17 cellular contexts compared by ENCODE assay signal in genomic region chr14:104516906-104517305, GRCh38.
DNase-seq lines count a peak whose midpoint lies in the region; ATAC-seq and TF ChIP-seq lines count a peak whose summit lies in the region.
"Had no signal": no experiment of that assay in that cellular context is flagged by ENCODE, and none has a peak within 500 bp of the region (broad histone marks: within the 10 kb centered on the region; RNA-seq: fewer than 3 reads in every experiment).

No MANE protein-coding gene starts in this region.

- H3K27ac Mint-ChIP-seq in activated CD8-positive, alpha-beta T cell treated with anti-CD3 and anti-CD28 coated beads, Interleukin-2, amount 10 ng/mL, durations not matched to agents 7 days and 5 days: no peak overlapping the region
- H3K27ac Mint-ChIP-seq in activated CD8-positive, alpha-beta T cell treated with anti-CD3 and anti-CD28 coated beads for 36 hours: no peak overlapping the region
- H3K27ac Mint-ChIP-seq: B cell; CD4-positive, alpha-beta T cell; GM23338 had no signal

- no peak overlapping the region for H3K14ac ChIP-seq in trophoblast cell (ENCODE audit: low read length)

- H3K36me3 ChIP-seq in osteoblast (ENCODE audit: insufficient read depth, low read length) (no peaks in the 10 kb centered on the region), trophoblast cell (ENCODE audit: control insufficient read depth in 1 of 2, insufficient read depth in 2 of 2, low read length in 2 of 2) (no peaks in the 10 kb centered on the region)

- H2AFZ ChIP-seq in osteoblast (ENCODE audit: low read length) (no peak overlapping the region), trophoblast cell (ENCODE audit: insufficient read depth, low read length, poor library complexity) (no peak overlapping the region)
- H2AFZ ChIP-seq: GM23338 had no signal

- H3K9me3 ChIP-seq in osteoblast (ENCODE audit: low read depth, low read length) (no peaks in the 10 kb centered on the region), trophoblast cell (ENCODE audit: insufficient read depth, low read depth, low read length) (peaks cover 16% of the 10 kb centered on the region)

- H3K36me3 Mint-ChIP-seq in activated CD8-positive, alpha-beta T cell treated with anti-CD3 and anti-CD28 coated beads, Interleukin-2, amount 10 ng/mL, durations not matched to agents 7 days and 5 days (ENCODE audit: low read depth): no peaks in the 10 kb centered on the region
- no peaks in the 10 kb centered on the region for H3K36me3 Mint-ChIP-seq in activated CD8-positive, alpha-beta T cell treated with anti-CD3 and anti-CD28 coated beads for 36 hours (ENCODE audit: low read depth)

- no peak overlapping the region for H2BK5ac ChIP-seq in trophoblast cell (ENCODE audit: low read depth, low read length, poor library complexity)

- H2BK12ac ChIP-seq in trophoblast cell (ENCODE audit: low read length): no peak overlapping the region

- WGBS in trophoblast cell (ENCODE audit: extremely low coverage, insufficient coverage, insufficient read length): no CpG with 5 or more reads among the region's 8 CpGs

- intact Hi-C loops in activated CD8-positive, alpha-beta T cell treated with anti-CD3 and anti-CD28 coated beads for 36 hours (cut with micrococcal nuclease): no loop called here

- no peak overlapping the region for H3K4me3 Mint-ChIP-seq in activated CD8-positive, alpha-beta T cell treated with anti-CD3 and anti-CD28 coated beads, Interleukin-2, amount 10 ng/mL, durations not matched to agents 7 days and 5 days
- H3K4me3 Mint-ChIP-seq in activated CD8-positive, alpha-beta T cell treated with anti-CD3 and anti-CD28 coated beads for 36 hours: no peak overlapping the region
- H3K4me3 Mint-ChIP-seq: B cell; CD4-positive, alpha-beta T cell; GM23338; H9 had no signal

- POLR2A ChIA-PET in activated CD8-positive, alpha-beta T cell treated with anti-CD3 and anti-CD28 coated beads, Interleukin-2, amount 10 ng/mL, durations not matched to agents 7 days and 5 days (lab: Charles Lee): no interaction called here
- POLR2A ChIA-PET in activated CD8-positive, alpha-beta T cell treated with anti-CD3 and anti-CD28 coated beads for 36 hours (lab: Charles Lee): no interaction called here

- no peaks in the 10 kb centered on the region for H3K9me3 Mint-ChIP-seq in activated CD8-positive, alpha-beta T cell treated with anti-CD3 and anti-CD28 coated beads, Interleukin-2, amount 10 ng/mL, durations not matched to agents 7 days and 5 days (ENCODE audit: insufficient read depth)
- no peaks in the 10 kb centered on the region for H3K9me3 Mint-ChIP-seq in activated CD8-positive, alpha-beta T cell treated with anti-CD3 and anti-CD28 coated beads for 36 hours
- H3K9me3 Mint-ChIP-seq: CD4-positive, alpha-beta T cell had no signal

- H3K4me1 ChIP-seq in osteoblast (ENCODE audit: insufficient read depth, low read length): no peaks in the 10 kb centered on the region
- peaks cover 0 to 3% of the 10 kb centered on the region in 2 experiments for H3K4me1 ChIP-seq in trophoblast cell (ENCODE audit: control insufficient read depth in 1 of 2, insufficient read depth in 2 of 2, low read length in 2 of 2)

- peak; percentile 10 for DNase-seq in activated CD8-positive, alpha-beta T cell treated with anti-CD3 and anti-CD28 coated beads, Interleukin-2, amount 10 ng/mL, durations not matched to agents 7 days and 5 days
- DNase-seq in activated CD8-positive, alpha-beta T cell treated with anti-CD3 and anti-CD28 coated beads for 36 hours: no peak
- DNase-seq in G401 (ENCODE audit: low spot score): peak; percentile 9
- DNase-seq in NCI-H446 treated with DMSO at 0.1 percent for 48 hours (lab: John Stamatoyannopoulos, UW): peak; percentile 58
- DNase-seq in osteoblast (ENCODE audit: insufficient read length, low spot score, missing footprints): peak; percentile 53
- no peak for DNase-seq in trophoblast cell
- no peak for DNase-seq in activated gamma-delta T cell treated with Interleukin-2 at 50 U/mL for 16 hours
- DNase-seq in T-helper 9 cell: no peak
- DNase-seq: 8988T; C1 segment of cervical spinal cord; Calu3; CD4-positive, alpha-beta T cell; DMS 273 treated with DMSO at 0.1 percent for 48 hours; H9 had no signal

- no peak for ATAC-seq in activated CD8-positive, alpha-beta T cell treated with anti-CD3 and anti-CD28 coated beads, Interleukin-2, amount 10 ng/mL, durations not matched to agents 7 days and 5 days
- no peak for ATAC-seq in activated CD8-positive, alpha-beta T cell treated with anti-CD3 and anti-CD28 coated beads for 36 hours
- ATAC-seq: GM12878, GM23338 had no signal

- H4K20me1 ChIP-seq in osteoblast (ENCODE audit: insufficient read depth, low read length): no peaks in the 10 kb centered on the region

- no peak overlapping the region for H3K4ac ChIP-seq in trophoblast cell (ENCODE audit: low read depth, low read length)

- no peak overlapping the region for H4K12ac ChIP-seq in trophoblast cell (ENCODE audit: low read depth, low read length)

- H2AK5ac ChIP-seq in trophoblast cell (ENCODE audit: low read length): no peak overlapping the region

- no peak overlapping the region for H2BK120ac ChIP-seq in trophoblast cell (ENCODE audit: insufficient read depth, low read length, poor library complexity)

- CTCF ChIA-PET in activated CD8-positive, alpha-beta T cell treated with anti-CD3 and anti-CD28 coated beads, Interleukin-2, amount 10 ng/mL, durations not matched to agents 7 days and 5 days (lab: Charles Lee): no interaction called here
- CTCF ChIA-PET in activated CD8-positive, alpha-beta T cell treated with anti-CD3 and anti-CD28 coated beads for 36 hours (lab: Charles Lee): no interaction called here

- H3K79me2 ChIP-seq in osteoblast (ENCODE audit: insufficient read depth, low read length) (no peaks in the 10 kb centered on the region), trophoblast cell (ENCODE audit: control insufficient read depth, insufficient read depth, low read length, poor library complexity) (no peaks in the 10 kb centered on the region)

- H3K4me3 ChIP-seq in osteoblast (ENCODE audit: insufficient read depth, low read length) (no peak overlapping the region), trophoblast cell (ENCODE audit: low read depth, low read length) (no peak overlapping the region)
- H3K4me3 ChIP-seq: GM12878, GM23338 had no signal

- TF ChIP-seq CTCF in activated CD8-positive, alpha-beta T cell treated with anti-CD3 and anti-CD28 coated beads for 36 hours (IDR thresholded peaks at IDR 0.05): no peak
- TF ChIP-seq CTCF in osteoblast (IDR thresholded peaks at IDR 0.05; ENCODE audit: extremely low read depth, low read depth, low read length): no peak

- H3K27me3 ChIP-seq in osteoblast (ENCODE audit: insufficient read depth, low read length) (no peaks in the 10 kb centered on the region), trophoblast cell (ENCODE audit: insufficient read depth, low read length) (no peaks in the 10 kb centered on the region)

- H3K18ac ChIP-seq in trophoblast cell (ENCODE audit: low read length): no peak overlapping the region

- no peak overlapping the region for H3K27ac ChIP-seq in osteoblast (ENCODE audit: low read depth, low read length)
- H3K27ac ChIP-seq in trophoblast cell (ENCODE audit: low read depth, low read length): no peak overlapping the region

- no peak overlapping the region for H3K4me2 ChIP-seq in osteoblast (ENCODE audit: insufficient read depth, low read length)
- H3K4me2 ChIP-seq in trophoblast cell (ENCODE audit: low read length): no peak overlapping the region
- H3K4me2 ChIP-seq: GM23338 had no signal

- in situ Hi-C loops in G401 (cut with HindIII; ENCODE audit: low sequenced_read_pairs): no loop called here

- no peak overlapping the region for H3K9ac ChIP-seq in trophoblast cell (ENCODE audit: low read length)

- H3K79me1 ChIP-seq in trophoblast cell (ENCODE audit: low read length): no peaks in the 10 kb centered on the region

- H4K91ac ChIP-seq in trophoblast cell (ENCODE audit: low read depth, low read length): no peak overlapping the region

- no peak overlapping the region for H3K23ac ChIP-seq in trophoblast cell (ENCODE audit: low read length)

- no peak overlapping the region for H4K8ac ChIP-seq in trophoblast cell (ENCODE audit: low read depth, low read length)

- H3K27me3 Mint-ChIP-seq in activated CD8-positive, alpha-beta T cell treated with anti-CD3 and anti-CD28 coated beads, Interleukin-2, amount 10 ng/mL, durations not matched to agents 7 days and 5 days (ENCODE audit: low read depth): no peaks in the 10 kb centered on the region
- H3K27me3 Mint-ChIP-seq in activated CD8-positive, alpha-beta T cell treated with anti-CD3 and anti-CD28 coated beads for 36 hours: peaks cover 3% of the 10 kb centered on the region

- H3K4me1 Mint-ChIP-seq in activated CD8-positive, alpha-beta T cell treated with anti-CD3 and anti-CD28 coated beads, Interleukin-2, amount 10 ng/mL, durations not matched to agents 7 days and 5 days (ENCODE audit: low read depth): no peaks in the 10 kb centered on the region
- H3K4me1 Mint-ChIP-seq in activated CD8-positive, alpha-beta T cell treated with anti-CD3 and anti-CD28 coated beads for 36 hours (ENCODE audit: low read depth): no peaks in the 10 kb centered on the region
- H3K4me1 Mint-ChIP-seq: B cell, GM23338, H9 had no signal

Comparison
In these comparisons a context has a peak if more than half of its experiments do, and no peak if none do; other contexts are left out.
1. DNase-seq: peak in activated CD8-positive, alpha-beta T cell treated with anti-CD3 and anti-CD28 coated beads, Interleukin-2, amount 10 ng/mL, durations not matched to agents 7 days and 5 days (single experiment), G401 (single experiment), NCI-H446 treated with DMSO at 0.1 percent for 48 hours (single experiment) and osteoblast (single experiment); none in activated CD8-positive, alpha-beta T cell treated with anti-CD3 and anti-CD28 coated beads for 36 hours (single experiment), trophoblast cell (0 of 2), activated gamma-delta T cell treated with Interleukin-2 at 50 U/mL for 16 hours (single experiment) and T-helper 9 cell (single experiment).